Comparison of ENCODE assay signal across 9 cellular contexts in genomic region chr6:73798592-73798991, GRCh38.
A peak's percentile ranks its signal among the peaks of the same experiment; 100 is the strongest.
DNase-seq lines count a peak whose midpoint lies in the region; ATAC-seq, FAIRE-seq and TF ChIP-seq lines count a peak whose summit lies in the region.
"Had no signal": no experiment of that assay in that cellular context is flagged by ENCODE, and none has a peak within 500 bp of the region (broad histone marks: within the 10 kb centered on the region; RNA-seq: fewer than 3 reads in every experiment).

No MANE protein-coding gene starts in this region.

- no peaks in the 10 kb centered on the region for H3K4me1 ChIP-seq in prostate gland (replicated peaks)

- TF ChIP-seq POLR2A in H54 (IDR thresholded peaks at IDR 0.05; ENCODE audit: low read depth, low read length) (no peak), prostate gland (IDR thresholded peaks at IDR 0.05) (no peak)

- no peaks in the 10 kb centered on the region for H3K36me3 ChIP-seq in prostate gland

- H3K36me3 Mint-ChIP-seq in endothelial cell (ENCODE audit: low read depth, unreplicated experiment) = peaks cover 15% of the 10 kb centered on the region

- peak; percentile 99 for FAIRE-seq in H54 (lab: Jason Lieb, UNC)

- WGBS in prostate gland = 60% methylated on average over 2 of the region's 2 CpGs

- peak; percentile 90 for ATAC-seq in GM18502 (IDR thresholded peaks at IDR 0.05; ENCODE audit: poor library complexity, unreplicated experiment)

- no peaks in the 10 kb centered on the region for H3K9me3 Mint-ChIP-seq in endothelial cell (ENCODE audit: unreplicated experiment)

- no peaks in the 10 kb centered on the region for H3K9me3 ChIP-seq in prostate gland

- DNase-seq in H54 (ENCODE audit: insufficient read length, low spot score) (peak; percentile 11), LHCN-M2 (ENCODE audit: low read depth) (peak; percentile 81), endothelial cell (ENCODE audit: low spot score) (no peak), putamen (ENCODE audit: low spot score) (peak; percentile 64), prostate gland (ENCODE audit: low spot score) (no peak)
- DNase-seq in activated CD4-positive, CD25-positive, alpha-beta regulatory T cell (lab: John Stamatoyannopoulos, UW) = no peak
- DNase-seq in activated CD4-positive, alpha-beta T cell treated with anti-CD3 and anti-CD28 coated beads, Interleukin-2, amount 50 U/mL, for 1 hour = no peak

- no peak overlapping the region for H3K27ac ChIP-seq in prostate gland

- TF ChIP-seq CTCF in endothelial cell (IDR thresholded peaks at IDR 0.05; ENCODE audit: unreplicated experiment) (no peak), prostate gland (IDR thresholded peaks at IDR 0.05) (no peak)

- H3K4me3 ChIP-seq in prostate gland = no peak overlapping the region

- intact Hi-C loops in prostate gland (cut with DNase I) = no loop called here

- no peaks in the 10 kb centered on the region for H3K27me3 ChIP-seq in prostate gland (replicated peaks; ENCODE audit: insufficient read depth)

- H3K4me3 Mint-ChIP-seq in endothelial cell (ENCODE audit: unreplicated experiment) = no peak overlapping the region
- H3K4me3 Mint-ChIP-seq: neural crest cell had no signal

- H3K27ac Mint-ChIP-seq in endothelial cell (ENCODE audit: unreplicated experiment) = peak overlapping the region; percentile 11

- H3K27me3 Mint-ChIP-seq in endothelial cell (ENCODE audit: unreplicated experiment) = peaks cover 2% of the 10 kb centered on the region

- peaks cover 7% of the 10 kb centered on the region for H3K4me1 Mint-ChIP-seq in endothelial cell (ENCODE audit: unreplicated experiment)
- H3K4me1 Mint-ChIP-seq: neural crest cell had no signal

Comparison
In these comparisons a context has a peak if more than half of its experiments do, and no peak if none do; other contexts are left out.
1. DNase-seq: peak in H54 (single experiment), LHCN-M2 (single experiment) and putamen (single experiment); none in endothelial cell (single experiment), prostate gland (single experiment), activated CD4-positive, CD25-positive, alpha-beta regulatory T cell (0 of 4) and activated CD4-positive, alpha-beta T cell treated with anti-CD3 and anti-CD28 coated beads, Interleukin-2, amount 50 U/mL, for 1 hour (single experiment).